ENCODE assay signal across 1 cellular context in genomic region chr1:183275322-183275721, GRCh38.
TF ChIP-seq lines count a peak whose summit lies in the region.

No MANE protein-coding gene starts in this region.

TF ChIP-seq in IMR-90, 13 proteins besides CTCF, POLR2A, EP300 and RAD21:
- TF ChIP-seq CHD1 (IDR thresholded peaks at IDR 0.05; ENCODE audit: low read depth, low read length): no peak
- TF ChIP-seq RFX5 (IDR thresholded peaks at IDR 0.05; ENCODE audit: low read depth, low read length): no peak
- TF ChIP-seq USF2 (IDR thresholded peaks at IDR 0.05; ENCODE audit: low read depth, low read length): no peak
- no peak for TF ChIP-seq MAFK (IDR thresholded peaks at IDR 0.05; ENCODE audit: low read depth, low read length)
- TF ChIP-seq CEBPB (IDR thresholded peaks at IDR 0.05; ENCODE audit: low read depth, low read length): no peak
- no peak for TF ChIP-seq RCOR1 (IDR thresholded peaks at IDR 0.05; ENCODE audit: insufficient replicate concordance, low read length)
- no peak for TF ChIP-seq FOS (IDR thresholded peaks at IDR 0.05; ENCODE audit: low read depth, low read length)
- TF ChIP-seq MAZ (IDR thresholded peaks at IDR 0.05; ENCODE audit: borderline replicate concordance, low read depth, low read length): no peak
- no peak for TF ChIP-seq SMC3 (IDR thresholded peaks at IDR 0.05; ENCODE audit: low read depth, low read length)
- TF ChIP-seq NFE2L2 (IDR thresholded peaks at IDR 0.05; ENCODE audit: low read depth, low read length): no peak
- TF ChIP-seq BHLHE40 (IDR thresholded peaks at IDR 0.05; ENCODE audit: low read depth, low read length): no peak
- TF ChIP-seq MXI1 (IDR thresholded peaks at IDR 0.05; ENCODE audit: borderline replicate concordance, low read depth, low read length): no peak
- TF ChIP-seq ELK1 (IDR thresholded peaks at IDR 0.05; ENCODE audit: borderline replicate concordance, low read depth, low read length): no peak
